1 cellular context compared by ENCODE assay signal in genomic region chr16:67246945-67247697, GRCh38.
TF ChIP-seq lines count a peak whose summit lies in the region.

FHOD1 (minus strand) TSS chr16:67247481; CDS start chr16:67247410, 71 bp downstream.

TF ChIP-seq in K562, 482 proteins besides CTCF, POLR2A, EP300 and RAD21 (continued from another document and continues in another):
- no peak for TF ChIP-seq RERE (CRISPR knock-in tag; IDR thresholded peaks at IDR 0.05; ENCODE audit: borderline replicate concordance)
- no peak for TF ChIP-seq THRA (IDR thresholded peaks at IDR 0.05)
- TF ChIP-seq FOS (IDR thresholded peaks at IDR 0.05; ENCODE audit: extremely low read depth, insufficient read length), result peak; percentile 43
- 0 out of 2 replicates have a peak, but pooled peaks have one; percentile 67 for TF ChIP-seq SMAD4 (CRISPR knock-in tag; conservative IDR thresholded peaks at IDR 0.05)
- 0 out of 2 replicates have a peak, but pooled peaks have one; percentile 25 for TF ChIP-seq ZNF212 (CRISPR knock-in tag; IDR thresholded peaks at IDR 0.05)
- TF ChIP-seq GATAD2A (IDR thresholded peaks at IDR 0.05), result no peak
- no peak for TF ChIP-seq KDM1A (IDR thresholded peaks at IDR 0.05)
- TF ChIP-seq HOMEZ (CRISPR knock-in tag; IDR thresholded peaks at IDR 0.05), result no peak
- TF ChIP-seq ZKSCAN3 (CRISPR knock-in tag; IDR thresholded peaks at IDR 0.05), result no peak
- peak; percentile 89 for TF ChIP-seq TAF1 (IDR thresholded peaks at IDR 0.05; ENCODE audit: control insufficient read depth, extremely low read depth, insufficient read depth, low read length, severe bottlenecking)
- TF ChIP-seq CCAR2 (IDR thresholded peaks at IDR 0.05; ENCODE audit: low read depth, low read length), result no peak
- no peak; the same call in 1 of the 2 replicates for TF ChIP-seq ZNF263 (CRISPR knock-in tag; IDR thresholded peaks at IDR 0.05; ENCODE audit: borderline replicate concordance)
- TF ChIP-seq SLC30A9 (CRISPR knock-in tag; IDR thresholded peaks at IDR 0.05), result no peak
- TF ChIP-seq KAT2B (IDR thresholded peaks at IDR 0.05; ENCODE audit: low read depth, low read length), result no peak
- no peak for TF ChIP-seq ZBTB8A (IDR thresholded peaks at IDR 0.05; ENCODE audit: partially characterized antibody)
- TF ChIP-seq CEBPB (tag; IDR thresholded peaks at IDR 0.05), result no peak
- no peak for TF ChIP-seq ZFP30 (CRISPR knock-in tag; IDR thresholded peaks at IDR 0.05; ENCODE audit: borderline replicate concordance)
- TF ChIP-seq ZHX1 (conservative IDR thresholded peaks at IDR 0.05; ENCODE audit: low read length), result no peak
- TF ChIP-seq ETS2 (tag; IDR thresholded peaks at IDR 0.05; ENCODE audit: borderline replicate concordance, poor library complexity, severe bottlenecking), result no peak
- TF ChIP-seq ZKSCAN8 (CRISPR knock-in tag; IDR thresholded peaks at IDR 0.05), result no peak
- TF ChIP-seq ZNF609 (CRISPR knock-in tag; IDR thresholded peaks at IDR 0.05; ENCODE audit: borderline replicate concordance), result no peak
- peak; percentile 81; the same call in 1 of the 2 replicates for TF ChIP-seq FOXP4 (CRISPR knock-in tag; IDR thresholded peaks at IDR 0.05; ENCODE audit: borderline replicate concordance)
- TF ChIP-seq MLLT1 (IDR thresholded peaks at IDR 0.05), result no peak
- TF ChIP-seq ATF1 (CRISPR knock-in tag; IDR thresholded peaks at IDR 0.05), result no peak
- TF ChIP-seq ATF1 (tag; IDR thresholded peaks at IDR 0.05), result peak; percentile 17; the same call in 1 of the 2 replicates
- TF ChIP-seq NFE2 (IDR thresholded peaks at IDR 0.05; ENCODE audit: low read depth), result no peak
- TF ChIP-seq ZBTB12 (CRISPR knock-in tag; IDR thresholded peaks at IDR 0.05), result no peak
- TF ChIP-seq CBX8 (IDR thresholded peaks at IDR 0.05; ENCODE audit: borderline replicate concordance, extremely low read depth, low read depth, low read length, poor library complexity, severe bottlenecking), result no peak
- TF ChIP-seq THAP12 (CRISPR knock-in tag; IDR thresholded peaks at IDR 0.05), result peak; percentile 56; the same call in 1 of the 2 replicates
